In genomic region chr4:177490769-177491168, GRCh38 we compare ENCODE assay signal across 3 cellular contexts.
TF ChIP-seq lines count a peak whose summit lies in the region.

No MANE protein-coding gene starts in this region.

TF ChIP-seq in HepG2, 621 proteins besides CTCF, POLR2A, EP300 and RAD21:
- TF ChIP-seq ZNF619 (CRISPR knock-in tag; IDR thresholded peaks at IDR 0.05) (no peak), ATF7 (IDR thresholded peaks at IDR 0.05) (peak; percentile 22; the same call in 1 of the 2 replicates), ATF7 (CRISPR knock-in tag; IDR thresholded peaks at IDR 0.05) (no peak)

TF ChIP-seq in IMR-90, 13 proteins besides CTCF, POLR2A, EP300 and RAD21:
- TF ChIP-seq NFE2L2 (IDR thresholded peaks at IDR 0.05; ENCODE audit: low read depth, low read length) (no peak), RCOR1 (IDR thresholded peaks at IDR 0.05; ENCODE audit: insufficient replicate concordance, low read length) (no peak), FOS (IDR thresholded peaks at IDR 0.05; ENCODE audit: low read depth, low read length) (no peak), MAZ (IDR thresholded peaks at IDR 0.05; ENCODE audit: borderline replicate concordance, low read depth, low read length) (no peak), MXI1 (IDR thresholded peaks at IDR 0.05; ENCODE audit: borderline replicate concordance, low read depth, low read length) (no peak), CEBPB (IDR thresholded peaks at IDR 0.05; ENCODE audit: low read depth, low read length) (no peak), BHLHE40 (IDR thresholded peaks at IDR 0.05; ENCODE audit: low read depth, low read length) (no peak), MAFK (IDR thresholded peaks at IDR 0.05; ENCODE audit: low read depth, low read length) (no peak), USF2 (IDR thresholded peaks at IDR 0.05; ENCODE audit: low read depth, low read length) (no peak), SMC3 (IDR thresholded peaks at IDR 0.05; ENCODE audit: low read depth, low read length) (no peak), CHD1 (IDR thresholded peaks at IDR 0.05; ENCODE audit: low read depth, low read length) (no peak), RFX5 (IDR thresholded peaks at IDR 0.05; ENCODE audit: low read depth, low read length) (no peak)
- TF ChIP-seq, protein P1, sequence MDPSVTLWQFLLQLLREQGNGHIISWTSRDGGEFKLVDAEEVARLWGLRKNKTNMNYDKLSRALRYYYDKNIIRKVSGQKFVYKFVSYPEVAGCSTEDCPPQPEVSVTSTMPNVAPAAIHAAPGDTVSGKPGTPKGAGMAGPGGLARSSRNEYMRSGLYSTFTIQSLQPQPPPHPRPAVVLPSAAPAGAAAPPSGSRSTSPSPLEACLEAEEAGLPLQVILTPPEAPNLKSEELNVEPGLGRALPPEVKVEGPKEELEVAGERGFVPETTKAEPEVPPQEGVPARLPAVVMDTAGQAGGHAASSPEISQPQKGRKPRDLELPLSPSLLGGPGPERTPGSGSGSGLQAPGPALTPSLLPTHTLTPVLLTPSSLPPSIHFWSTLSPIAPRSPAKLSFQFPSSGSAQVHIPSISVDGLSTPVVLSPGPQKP (IDR thresholded peaks at IDR 0.05; ENCODE audit: borderline replicate concordance, low read depth, low read length) = no peak

TF ChIP-seq in neural cell, 6 proteins besides CTCF, POLR2A, EP300 and RAD21:
- TF ChIP-seq EZH2 (IDR thresholded peaks at IDR 0.05; ENCODE audit: borderline replicate concordance, insufficient read depth, low read length, poor library complexity, severe bottlenecking) (no peak), MXI1 (conservative IDR thresholded peaks at IDR 0.05; ENCODE audit: poor library complexity, severe bottlenecking) (no peak), TAF1 (IDR thresholded peaks at IDR 0.05; ENCODE audit: low read depth) (no peak), SMC3 (conservative IDR thresholded peaks at IDR 0.05; ENCODE audit: poor library complexity) (no peak), POLR2AphosphoS5 (IDR thresholded peaks at IDR 0.05) (peak; percentile 93)
- TF ChIP-seq, protein P2, sequence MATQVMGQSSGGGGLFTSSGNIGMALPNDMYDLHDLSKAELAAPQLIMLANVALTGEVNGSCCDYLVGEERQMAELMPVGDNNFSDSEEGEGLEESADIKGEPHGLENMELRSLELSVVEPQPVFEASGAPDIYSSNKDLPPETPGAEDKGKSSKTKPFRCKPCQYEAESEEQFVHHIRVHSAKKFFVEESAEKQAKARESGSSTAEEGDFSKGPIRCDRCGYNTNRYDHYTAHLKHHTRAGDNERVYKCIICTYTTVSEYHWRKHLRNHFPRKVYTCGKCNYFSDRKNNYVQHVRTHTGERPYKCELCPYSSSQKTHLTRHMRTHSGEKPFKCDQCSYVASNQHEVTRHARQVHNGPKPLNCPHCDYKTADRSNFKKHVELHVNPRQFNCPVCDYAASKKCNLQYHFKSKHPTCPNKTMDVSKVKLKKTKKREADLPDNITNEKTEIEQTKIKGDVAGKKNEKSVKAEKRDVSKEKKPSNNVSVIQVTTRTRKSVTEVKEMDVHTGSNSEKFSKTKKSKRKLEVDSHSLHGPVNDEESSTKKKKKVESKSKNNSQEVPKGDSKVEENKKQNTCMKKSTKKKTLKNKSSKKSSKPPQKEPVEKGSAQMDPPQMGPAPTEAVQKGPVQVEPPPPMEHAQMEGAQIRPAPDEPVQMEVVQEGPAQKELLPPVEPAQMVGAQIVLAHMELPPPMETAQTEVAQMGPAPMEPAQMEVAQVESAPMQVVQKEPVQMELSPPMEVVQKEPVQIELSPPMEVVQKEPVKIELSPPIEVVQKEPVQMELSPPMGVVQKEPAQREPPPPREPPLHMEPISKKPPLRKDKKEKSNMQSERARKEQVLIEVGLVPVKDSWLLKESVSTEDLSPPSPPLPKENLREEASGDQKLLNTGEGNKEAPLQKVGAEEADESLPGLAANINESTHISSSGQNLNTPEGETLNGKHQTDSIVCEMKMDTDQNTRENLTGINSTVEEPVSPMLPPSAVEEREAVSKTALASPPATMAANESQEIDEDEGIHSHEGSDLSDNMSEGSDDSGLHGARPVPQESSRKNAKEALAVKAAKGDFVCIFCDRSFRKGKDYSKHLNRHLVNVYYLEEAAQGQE (IDR thresholded peaks at IDR 0.05; ENCODE audit: borderline replicate concordance) = peak; percentile 82
